29 cellular contexts compared by ENCODE assay signal in the genomic region with DNA sequence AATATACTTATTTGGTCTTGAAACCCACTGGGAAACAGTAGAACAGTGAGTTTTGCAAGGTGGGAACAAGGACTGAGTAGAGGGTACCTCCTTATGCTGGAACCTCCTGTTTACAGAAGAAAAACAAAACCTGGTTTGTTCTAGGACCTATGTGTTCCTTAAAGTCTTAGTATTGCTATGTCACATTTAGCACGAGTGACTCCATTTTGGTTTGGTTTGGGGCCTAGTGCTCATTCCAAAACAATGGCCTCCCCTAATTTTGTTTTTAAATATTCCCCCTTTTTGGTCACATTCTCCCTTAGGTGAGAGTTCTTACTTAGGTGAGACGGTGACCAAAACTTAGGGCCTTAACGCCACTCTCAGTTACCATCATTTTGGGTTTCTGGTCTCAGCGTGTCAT.
"Had no signal": no experiment of that assay in that cellular context is flagged by ENCODE, and none has a peak within 500 bp of the region (broad histone marks: within the 10 kb centered on the region; RNA-seq: fewer than 3 reads in every experiment).

No MANE protein-coding gene starts in this region.

- H3K27me3 ChIP-seq: adrenal gland, body of pancreas, colonic mucosa had no signal

- H3K9me3 ChIP-seq: adrenal gland, body of pancreas, colonic mucosa had no signal

- DNase-seq: activated CD4-positive, alpha-beta memory T cell treated with anti-CD3 and anti-CD28 coated beads for 36 hours; activated CD4-positive, alpha-beta T cell treated with anti-CD3 and anti-CD28 coated beads for 36 hours; activated CD4-positive, alpha-beta T cell treated with anti-CD3 and anti-CD28 coated beads, Interleukin-2, amount 10 ng/mL, durations not matched to agents 24 days and 14 days; activated CD4-positive, CD25-positive, alpha-beta regulatory T cell; activated CD4-positive, CD25-positive, alpha-beta regulatory T cell treated with anti-CD3 and anti-CD28 coated beads, Interleukin-2, amount 50 U/mL, for 72 hours; activated CD8-positive, alpha-beta memory T cell treated with anti-CD3 and anti-CD28 coated beads, Interleukin-2, amount 10 ng/mL, durations not matched to agents 7 days and 5 days; activated CD8-positive, alpha-beta memory T cell treated with anti-CD3 and anti-CD28 coated beads, Interleukin-2, amount 50 U/mL, for 4 hours; activated CD8-positive, alpha-beta T cell treated with anti-CD3 and anti-CD28 coated beads, Interleukin-2, amount 10 ng/mL, durations not matched to agents 7 days and 5 days; activated effector memory CD4-positive, alpha-beta T cell treated with anti-CD3 and anti-CD28 coated beads, Interleukin-2, amount 50 U/mL, for 16 hours; activated naive CD4-positive, alpha-beta T cell treated with anti-CD3 and anti-CD28 coated beads for 36 hours; activated naive CD8-positive, alpha-beta T cell treated with anti-CD3 and anti-CD28 coated beads for 36 hours; activated naive CD8-positive, alpha-beta T cell treated with anti-CD3 and anti-CD28 coated beads, Interleukin-2, amount 50 U/mL, for 24 hours; activated T-cell treated with anti-CD3 and anti-CD28 coated beads, Interleukin-2, amount 50 U/mL, for 1 hour; activated T-cell treated with anti-CD3 and anti-CD28 coated beads, Interleukin-2, amount 50 U/mL, for 48 hours; amygdala; aorta; body of pancreas; central memory CD4-positive, alpha-beta T cell; cerebellar nuclear complex; colonic mucosa; effector CD8-positive, alpha-beta T cell; endodermal cell; foreskin fibroblast; head of caudate nucleus; T-helper 1 cell; T-helper 2 cell had no signal

- FAIRE-seq: frontal cortex had no signal

- ATAC-seq: activated CD4-positive, alpha-beta T cell treated with anti-CD3 and anti-CD28 coated beads for 36 hours; activated CD8-positive, alpha-beta memory T cell treated with anti-CD3 and anti-CD28 coated beads, Interleukin-2, amount 10 ng/mL, durations not matched to agents 7 days and 5 days; activated CD8-positive, alpha-beta T cell treated with anti-CD3 and anti-CD28 coated beads, Interleukin-2, amount 10 ng/mL, durations not matched to agents 7 days and 5 days; activated naive CD8-positive, alpha-beta T cell treated with anti-CD3 and anti-CD28 coated beads, Interleukin-2, amount 50 U/mL, for 24 hours; body of pancreas; esophagus mucosa had no signal

- H3K36me3 ChIP-seq: adrenal gland, colonic mucosa had no signal

- H3K4me3 ChIP-seq: adrenal gland, body of pancreas, colonic mucosa had no signal

- H3K4me1 ChIP-seq: adrenal gland, body of pancreas, colonic mucosa had no signal

- H3K27ac ChIP-seq: adrenal gland, body of pancreas, colonic mucosa had no signal
